26 cellular contexts compared by ENCODE assay signal in genomic region chr20:6116763-6117162, GRCh38. TPM values are rescaled to one million over a fixed set of nuclear protein-coding genes. Genes with fewer than 3 reads are reported as not detected.
A peak's percentile ranks its signal among the peaks of the same experiment; 100 is the strongest.
DNase-seq lines count a peak whose midpoint lies in the region; ATAC-seq, FAIRE-seq and TF ChIP-seq lines count a peak whose summit lies in the region.
"Had no signal": no experiment of that assay in that cellular context is flagged by ENCODE, and none has a peak within 500 bp of the region (broad histone marks: within the 10 kb centered on the region; RNA-seq: fewer than 3 reads in every experiment).

No MANE protein-coding gene starts in this region.

- DNase-seq in A549 (ENCODE audit: low read depth in 1 of 2, low spot score in 1 of 2) (no peak), epithelial cell of prostate (ENCODE audit: low read depth, low spot score) (no peak), mucosa of descending colon (no peak), NCI-H510A (lab: John Stamatoyannopoulos, UW) (no peak)
- no peak for DNase-seq in activated CD4-positive, CD25-positive, alpha-beta regulatory T cell treated with anti-CD3 and anti-CD28 coated beads, Interleukin-2, amount 50 U/mL, for 72 hours
- DNase-seq: ACHN; BE2C; C1 segment of cervical spinal cord; CD4-positive, alpha-beta memory T cell; CD4-positive, CD25-positive, alpha-beta regulatory T cell; CD8-positive, alpha-beta memory T cell; DMS 273 treated with DMSO at 0.1 percent for 48 hours; DMS153; DMS53; DMS79; DND-41; EL; GDM1 had no signal

- H3K4me3 ChIP-seq in A549 (no peak overlapping the region), mucosa of descending colon (no peak overlapping the region)
- H3K4me3 ChIP-seq: BLaER1, GM12878 had no signal

- POLR2A ChIA-PET in A549 (lab: Yijun Ruan, JAX), result no interaction called here

- H3K4me2 ChIP-seq in A549, result no peak overlapping the region
- H3K4me2 ChIP-seq: BLaER1 had no signal

- no peak for TF ChIP-seq POLR2A in A549 (IDR thresholded peaks at IDR 0.05; ENCODE audit: low read length)

- no peaks in the 10 kb centered on the region for H3K36me3 ChIP-seq in mucosa of descending colon (ENCODE audit: low read depth)
- H3K36me3 ChIP-seq: BE2C had no signal

- TF ChIP-seq CTCF in A549 (IDR thresholded peaks at IDR 0.05) (no peak), mucosa of descending colon (IDR thresholded peaks at IDR 0.05) (no peak)

- ATAC-seq in A549 (no peak), mucosa of descending colon (peak; percentile 52), SK-N-SH treated with all-trans-retinoic acid at 6 μM for 48 hours (no peak)
- ATAC-seq: GM12878 had no signal

- CTCF ChIA-PET in A549 (lab: Yijun Ruan, JAX), result no interaction called here

- H3K9me3 ChIP-seq in A549 (peaks cover 34% of the 10 kb centered on the region), mucosa of descending colon (no peaks in the 10 kb centered on the region)

- H3K27ac ChIP-seq in A549, result no peak overlapping the region
- H3K27ac ChIP-seq in epithelial cell of prostate, result peak overlapping the region; percentile 6
- H3K27ac ChIP-seq: 22Rv1, BLaER1 had no signal

- H3K4me1 ChIP-seq in A549 (no peaks in the 10 kb centered on the region), mucosa of descending colon (ENCODE audit: low read depth) (peaks cover 4% of the 10 kb centered on the region)
- H3K4me1 ChIP-seq: BE2C had no signal

- no peak for TF ChIP-seq RAD21 in A549 (conservative IDR thresholded peaks at IDR 0.05 in 1 of 2, IDR thresholded peaks at IDR 0.05 in 1 of 2)

- intact Hi-C loops in mucosa of descending colon (cut with DNase I, micrococcal nuclease), result no loop called here

- FAIRE-seq in A549 (lab: Jason Lieb, UNC), result peak; percentile 81
- FAIRE-seq: GM12878, GM12892, GM18507 had no signal

- 84% methylated on average over 3 of the region's 3 CpGs for WGBS in A549 (ENCODE audit: missing lambda C conversion rate)

- no peak for TF ChIP-seq EP300 in A549 (IDR thresholded peaks at IDR 0.05)

TF ChIP-seq in A549, 52 proteins besides CTCF, POLR2A, EP300 and RAD21:
- TF ChIP-seq CBX2 (IDR thresholded peaks at IDR 0.05; ENCODE audit: borderline replicate concordance, low read depth) (no peak), CEBPB (IDR thresholded peaks at IDR 0.05) (no peak), USF2 (IDR thresholded peaks at IDR 0.05) (no peak), RFX5 (IDR thresholded peaks at IDR 0.05) (no peak), HOXB5 (CRISPR knock-in tag; IDR thresholded peaks at IDR 0.05) (no peak), ZFP36 (IDR thresholded peaks at IDR 0.05; ENCODE audit: borderline replicate concordance, partially characterized antibody) (no peak), HDAC2 (IDR thresholded peaks at IDR 0.05) (no peak), POLR2AphosphoS2 (conservative IDR thresholded peaks at IDR 0.05; ENCODE audit: low read length) (no peak)
TF ChIP-seq in A549: peak in this region for 0.

TF ChIP-seq in SK-N-SH treated with all-trans-retinoic acid at 6 μM for 48 hours, 23 proteins besides CTCF, POLR2A, EP300 and RAD21:
- TF ChIP-seq ISL1 (CRISPR knock-in tag; IDR thresholded peaks at IDR 0.05) (no peak), ZFP3 (CRISPR knock-in tag; IDR thresholded peaks at IDR 0.05) (no peak)

RNA-seq across cellular contexts. Expression of gene FERMT1, which starts 6.1 kb away (rescaled TPM):
- 19.1 and 22.5 TPM in 2 replicates for polyA plus RNA-seq in A549 (2011; rRNA removed)
- 7.8 and 9.7 TPM in 2 replicates for polyA plus RNA-seq in A549 (2012; cell fraction: cytosol; rRNA removed)
- polyA plus RNA-seq in A549 (2012; cell fraction: nucleus; rRNA removed), result 6.7 and 8.5 TPM in 2 replicates
- 12.7 to 16.4 TPM (median 13.4 TPM) in 3 replicates for polyA plus RNA-seq in A549 (2017; fragmentation: RNase III; extraction: RNeasy Plus Mini Kit Qiagen cat#74134 plus additional on column Dnase treatment)
- polyA minus RNA-seq in A549 (2011; rRNA and poly(A)+ RNA removed), result 11.2 and 15.5 TPM in 2 replicates
- 100 to 1,000 TPM in 1 of 3 donors, 10 to 100 TPM in 2; 17.4 to 102 (median 54.1) TPM for total RNA-seq in mucosa of descending colon
- total RNA-seq: CD4-positive, alpha-beta memory T cell; CD4-positive, CD25-positive, alpha-beta regulatory T cell; G401 had no signal
- polyA plus RNA-seq: CD14-positive monocyte; CD4-positive, alpha-beta memory T cell; CD4-positive, CD25-positive, alpha-beta regulatory T cell; CD8-positive, alpha-beta memory T cell had no signal
